1 cellular context compared by ENCODE assay signal in the genomic region with DNA sequence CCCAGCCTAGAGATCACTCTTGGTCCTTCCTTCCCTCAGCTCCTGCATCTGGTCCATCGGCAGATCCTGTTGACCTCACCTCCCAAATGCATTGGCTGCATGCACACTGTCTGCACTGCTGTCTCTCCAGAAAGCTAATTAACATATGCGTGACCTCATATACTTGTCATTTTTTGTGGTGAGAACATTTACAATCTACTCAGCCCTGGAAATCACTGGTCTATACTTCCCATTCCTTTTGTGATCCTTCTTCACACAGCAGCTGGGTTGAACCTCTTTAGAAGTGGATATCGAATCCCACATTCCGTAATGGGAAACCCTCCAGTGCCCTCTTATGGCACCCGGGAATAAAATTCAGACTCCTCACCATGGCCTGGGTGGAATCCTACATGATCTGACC.
TF ChIP-seq lines count a peak whose summit lies in the region.

No MANE protein-coding gene starts in this region.

TF ChIP-seq in HepG2, 621 proteins besides CTCF, POLR2A, EP300 and RAD21:
- TF ChIP-seq STAG1 (CRISPR knock-in tag; IDR thresholded peaks at IDR 0.05) (peak; percentile 25; the same call in 1 of the 2 replicates), FOSL2 (CRISPR knock-in tag; IDR thresholded peaks at IDR 0.05) (no peak)
TF ChIP-seq in HepG2: peak in this region for 1.
